In the genomic region with DNA sequence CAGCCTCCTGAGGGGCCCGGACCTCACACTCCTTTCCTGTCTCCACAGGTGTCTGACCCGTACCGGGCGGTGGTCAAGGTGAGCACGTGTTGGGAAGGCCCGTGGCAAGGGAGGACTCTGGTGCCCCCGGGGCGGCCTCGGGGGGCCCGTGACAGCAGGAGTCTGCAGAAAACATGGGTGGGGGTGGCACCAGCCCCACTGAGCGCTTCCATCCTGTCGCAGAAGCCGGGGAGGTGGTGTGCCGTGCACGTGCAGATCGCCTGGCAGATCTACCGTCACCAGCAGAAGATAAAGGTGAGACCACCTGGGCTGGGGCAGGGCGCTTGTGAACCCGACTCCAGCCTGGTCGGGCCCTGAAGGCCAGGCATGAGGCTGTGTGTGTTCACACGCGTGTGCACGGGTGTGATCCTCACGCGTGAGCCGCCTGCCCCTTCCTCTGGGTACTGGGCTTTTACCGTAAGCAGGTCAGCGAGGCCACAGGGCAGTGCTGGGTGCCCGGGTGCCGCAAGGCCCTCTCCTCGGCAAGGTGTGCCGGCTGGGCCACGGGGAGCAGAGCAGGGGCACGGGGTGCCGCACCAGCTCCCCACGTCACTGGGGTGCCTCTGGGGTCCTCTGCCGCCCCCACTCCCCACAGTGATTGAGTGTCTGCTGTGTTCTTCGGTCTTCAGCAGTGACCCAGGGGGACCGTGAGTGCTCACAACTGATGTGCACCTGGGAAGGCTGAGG, we compare ENCODE assay signal across 9 cellular contexts. TPM values are rescaled to one million over a fixed set of nuclear protein-coding genes. Genes with fewer than 3 reads are reported as not detected.
"Had no signal": no experiment of that assay in that cellular context is flagged by ENCODE, and none has a peak within 500 bp of the region (broad histone marks: within the 10 kb centered on the region; RNA-seq: fewer than 3 reads in every experiment).

No MANE protein-coding gene starts in this region.

- H2AFZ ChIP-seq: GM23338 had no signal

- H3K27ac Mint-ChIP-seq: GM23338, H9 had no signal

- H3K4me3 ChIP-seq: GM23338 had no signal

- H3K27ac ChIP-seq: HL-60 had no signal

- FAIRE-seq: H1, H54 had no signal

- H3K4me1 Mint-ChIP-seq: H9 had no signal

- H3K9me3 Mint-ChIP-seq: GM23338, H9 had no signal

- H3K4me2 ChIP-seq: GM23338 had no signal

- ATAC-seq: GM23338 had no signal

- H3K4me3 Mint-ChIP-seq: GM23338, H9 had no signal

- DNase-seq: H9, HCEC 1CT, IMR-90, KBM-7 had no signal

RNA-seq across cellular contexts. Expression of a gene that starts 35.9 kb away (rescaled TPM):
- total RNA-seq: H1, H9, HT1080, IMR-90 had no signal
- polyA plus RNA-seq: GM23338, H1 had no signal

RNA-seq across cellular contexts. Expression of a gene that starts 44.1 kb away (rescaled TPM):
- total RNA-seq: HT1080, IMR-90 had no signal
- polyA plus RNA-seq: IMR-90 had no signal
